ENCODE assay signal across 18 cellular contexts in genomic region chrX:52034211-52034610, GRCh38.
"Had no signal": no experiment of that assay in that cellular context is flagged by ENCODE, and none has a peak within 500 bp of the region (broad histone marks: within the 10 kb centered on the region; RNA-seq: fewer than 3 reads in every experiment).

No MANE protein-coding gene starts in this region.

- H3K27me3 ChIP-seq: esophagus muscularis mucosa, foreskin keratinocyte, left lung had no signal

- ATAC-seq: foreskin keratinocyte; heart right ventricle; left cardiac atrium; left lung; left ventricle myocardium superior; lower lobe of right lung; mucosa of descending colon; naive thymus-derived CD4-positive, alpha-beta T cell had no signal

- H3K4me1 ChIP-seq: esophagus muscularis mucosa, foreskin keratinocyte, heart right ventricle, left lung, lower lobe of right lung had no signal

- H3K9me3 ChIP-seq: esophagus muscularis mucosa, heart right ventricle, left lung, lower lobe of right lung, mucosa of descending colon had no signal

- H3K27ac ChIP-seq: coronary artery, dorsolateral prefrontal cortex, esophagus muscularis mucosa, foreskin keratinocyte, heart right ventricle, left lung, lower lobe of right lung had no signal

- H3K36me3 ChIP-seq: esophagus muscularis mucosa, heart right ventricle, left lung, lower lobe of right lung had no signal

- H3K4me3 ChIP-seq: coronary artery, dorsolateral prefrontal cortex, esophagus muscularis mucosa, heart right ventricle, left lung, lower lobe of right lung, mucosa of descending colon had no signal

- DNase-seq: dermis blood vessel endothelial cell; dorsolateral prefrontal cortex; effector CD4-positive, alpha-beta T cell; effector memory CD4-positive, alpha-beta T cell; foreskin keratinocyte; glutamatergic neuron; head of caudate nucleus; heart right ventricle; hippocampal formation; left cardiac atrium; left lung; left ventricle myocardium superior; lower lobe of right lung; mesenchymal stem cell; mucosa of descending colon; naive thymus-derived CD4-positive, alpha-beta T cell had no signal
